Comparison of ENCODE assay signal across 14 cellular contexts in genomic region chr1:17672226-17672625, GRCh38.
"Had no signal": no experiment of that assay in that cellular context is flagged by ENCODE, and none has a peak within 500 bp of the region (broad histone marks: within the 10 kb centered on the region; RNA-seq: fewer than 3 reads in every experiment).

No MANE protein-coding gene starts in this region.

- H3K79me2 ChIP-seq: parathyroid adenoma had no signal

- H3K27me3 ChIP-seq: testis had no signal

- H3K4me1 ChIP-seq: parathyroid adenoma, testis had no signal

- H3K4me3 Mint-ChIP-seq: activated naive CD4-positive, alpha-beta T cell treated with anti-CD3 and anti-CD28 coated beads for 36 hours; activated T-helper 17 cell treated with anti-CD3 and anti-CD28 coated beads, Interleukin-2, amount 50 U/mL, for 72 hours; effector memory CD8-positive, alpha-beta T cell; stimulated activated naive CD8-positive, alpha-beta T cell treated with anti-CD3 and anti-CD28 coated beads, Interleukin-15, amount 100 ng/mL, for 72 hours had no signal

- H3K9me3 Mint-ChIP-seq: activated naive CD4-positive, alpha-beta T cell treated with anti-CD3 and anti-CD28 coated beads for 36 hours; activated T-helper 17 cell treated with anti-CD3 and anti-CD28 coated beads, Interleukin-2, amount 50 U/mL, for 72 hours; effector memory CD8-positive, alpha-beta T cell had no signal

- H3K4me3 ChIP-seq: coronary artery, testis had no signal

- H3K9me3 ChIP-seq: testis had no signal

- H3K4me1 Mint-ChIP-seq: activated T-helper 17 cell treated with anti-CD3 and anti-CD28 coated beads, Interleukin-2, amount 50 U/mL, for 72 hours had no signal

- H2AFZ ChIP-seq: parathyroid adenoma had no signal

- H3K27ac Mint-ChIP-seq: activated naive CD4-positive, alpha-beta T cell treated with anti-CD3 and anti-CD28 coated beads for 36 hours; activated T-helper 17 cell treated with anti-CD3 and anti-CD28 coated beads, Interleukin-2, amount 50 U/mL, for 72 hours; effector memory CD8-positive, alpha-beta T cell; stimulated activated naive CD8-positive, alpha-beta T cell treated with anti-CD3 and anti-CD28 coated beads, Interleukin-15, amount 100 ng/mL, for 72 hours had no signal

- H3K9ac ChIP-seq: parathyroid adenoma had no signal

- H3K27ac ChIP-seq: parathyroid adenoma, testis, VCaP had no signal

- ATAC-seq: activated T-helper 17 cell treated with anti-CD3 and anti-CD28 coated beads, Interleukin-2, amount 50 U/mL, for 72 hours; effector memory CD8-positive, alpha-beta T cell; left ventricle myocardium superior; stimulated activated naive CD8-positive, alpha-beta T cell treated with anti-CD3 and anti-CD28 coated beads, Interleukin-15, amount 100 ng/mL, for 72 hours had no signal

- DNase-seq: activated CD4-positive, alpha-beta T cell treated with anti-CD3 and anti-CD28 coated beads for 48 hours; activated CD8-positive, alpha-beta memory T cell treated with anti-CD3 and anti-CD28 coated beads for 24 hours; activated naive CD4-positive, alpha-beta T cell treated with anti-CD3 and anti-CD28 coated beads for 36 hours; effector memory CD8-positive, alpha-beta T cell; hippocampal formation; left ventricle myocardium superior; stimulated activated CD4-positive, alpha-beta T cell treated with anti-CD3 and anti-CD28 coated beads, Interleukin-15, amount 100 ng/mL, for 24 hours; stimulated activated CD4-positive, alpha-beta T cell treated with anti-CD3 and anti-CD28 coated beads, Interleukin-4, amount 100 ng/mL, for 24 hours; stimulated activated naive CD8-positive, alpha-beta T cell treated with anti-CD3 and anti-CD28 coated beads, Interleukin-15, amount 100 ng/mL, for 72 hours; testis had no signal
